Comparison of ENCODE assay signal across 19 cellular contexts in the genomic region with DNA sequence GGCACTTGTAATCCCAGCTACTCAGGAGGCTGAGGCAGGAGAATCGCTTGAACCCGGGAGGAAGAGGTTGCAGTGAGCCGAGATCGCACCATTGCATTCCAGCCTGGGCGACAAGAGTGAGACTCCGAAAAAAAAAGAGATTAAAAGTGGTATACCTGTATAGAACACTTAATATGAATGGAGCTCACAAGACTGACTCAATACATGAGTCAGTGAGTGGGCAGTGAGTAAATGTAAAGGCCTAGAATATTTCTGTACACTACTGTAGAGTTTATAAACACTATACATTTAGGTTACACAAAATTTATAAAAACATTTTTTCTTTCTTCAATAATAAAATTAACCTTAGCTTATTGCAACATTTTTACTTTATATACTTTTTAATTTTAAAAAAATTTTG.
DNase-seq lines count a peak whose midpoint lies in the region; ATAC-seq, FAIRE-seq and TF ChIP-seq lines count a peak whose summit lies in the region.
"Had no signal": no experiment of that assay in that cellular context is flagged by ENCODE, and none has a peak within 500 bp of the region (broad histone marks: within the 10 kb centered on the region; RNA-seq: fewer than 3 reads in every experiment).

No MANE protein-coding gene starts in this region.

- H3K4me3 ChIP-seq in bronchial epithelial cell (ENCODE audit: low read depth, low read length): no peak overlapping the region
- no peak overlapping the region for H3K4me3 ChIP-seq in smooth muscle cell
- H3K4me3 ChIP-seq: BLaER1 treated with 17β-estradiol and CSF1 and Interleukin-3, amounts not matched to agents 10 nM and 100 nM; GM12878; Peyer's patch had no signal

- peaks cover 4 to 6% of the 10 kb centered on the region in 2 donors for H3K9me3 Mint-ChIP-seq in activated T-cell treated with anti-CD3 and anti-CD28 coated beads, Interleukin-2, amount 50 U/mL, for 72 hours
- H3K9me3 Mint-ChIP-seq in activated T-cell treated with anti-CD3 and anti-CD28 coated beads, Interleukin-2, amount 50 U/mL, for 4 hours: peaks cover 6% of the 10 kb centered on the region

- FAIRE-seq in bronchial epithelial cell (lab: Jason Lieb, UNC): no peak
- FAIRE-seq: GM12878, GM18507 had no signal

- peak; percentile 44 to 56 for ATAC-seq in activated T-cell treated with anti-CD3 and anti-CD28 coated beads, Interleukin-2, amount 50 U/mL, for 72 hours (replicated peaks in 1 of 2)
- ATAC-seq in activated T-cell treated with anti-CD3 and anti-CD28 coated beads, Interleukin-2, amount 50 U/mL, for 4 hours: no peak
- ATAC-seq: GM12878, HCT116 had no signal

- no peaks in the 10 kb centered on the region for H3K27me3 Mint-ChIP-seq in activated T-cell treated with anti-CD3 and anti-CD28 coated beads, Interleukin-2, amount 50 U/mL, for 72 hours (ENCODE audit: low read depth)
- H3K27me3 Mint-ChIP-seq in activated T-cell treated with anti-CD3 and anti-CD28 coated beads, Interleukin-2, amount 50 U/mL, for 4 hours (ENCODE audit: low read depth): no peaks in the 10 kb centered on the region

- no peak for DNase-seq in activated T-cell treated with anti-CD3 and anti-CD28 coated beads, Interleukin-2, amount 50 U/mL, for 72 hours
- no peak for DNase-seq in activated T-cell treated with anti-CD3 and anti-CD28 coated beads, Interleukin-2, amount 50 U/mL, for 4 hours
- DNase-seq in RWPE1 (ENCODE audit: low spot score) (peak; percentile 57), bronchial epithelial cell (ENCODE audit: low read depth) (peak; percentile 79), smooth muscle cell (lab: John Stamatoyannopoulos, UW; ENCODE audit: unreplicated experiment) (no peak), NCI-H187 treated with DMSO at 0.1 percent for 48 hours (lab: John Stamatoyannopoulos, UW) (no peak), NCI-H2227 treated with DMSO at 0.1 percent for 48 hours (lab: John Stamatoyannopoulos, UW) (no peak), T1000 (lab: John Stamatoyannopoulos, UW) (no peak)
- DNase-seq: 8988T, DMS153, KG1, NCI-H1092, NCI-H1694, NCI-H774, Peyer's patch had no signal

- peaks cover 5% of the 10 kb centered on the region for H3K4me1 Mint-ChIP-seq in activated T-cell treated with anti-CD3 and anti-CD28 coated beads, Interleukin-2, amount 50 U/mL, for 72 hours (ENCODE audit: low read depth)
- no peaks in the 10 kb centered on the region for H3K4me1 Mint-ChIP-seq in activated T-cell treated with anti-CD3 and anti-CD28 coated beads, Interleukin-2, amount 50 U/mL, for 4 hours (ENCODE audit: low read depth)

- no peaks in the 10 kb centered on the region for H3F3A ChIP-seq in smooth muscle cell (ENCODE audit: low read depth)

- no peak overlapping the region for H3K9ac ChIP-seq in smooth muscle cell (ENCODE audit: low read depth)
- H3K9ac ChIP-seq: BLaER1 treated with 17β-estradiol and CSF1 and Interleukin-3, amounts not matched to agents 10 nM and 100 nM had no signal

- no peaks in the 10 kb centered on the region for H3K79me2 ChIP-seq in smooth muscle cell (ENCODE audit: low read depth)

- no peak for TF ChIP-seq CTCF in RWPE1 (conservative IDR thresholded peaks at IDR 0.05; ENCODE audit: low read depth)
- no peak for TF ChIP-seq CTCF in bronchial epithelial cell (IDR thresholded peaks at IDR 0.05; ENCODE audit: insufficient read depth, low read length, severe bottlenecking)
- no peak for TF ChIP-seq CTCF in smooth muscle cell (IDR thresholded peaks at IDR 0.05; ENCODE audit: borderline replicate concordance, insufficient read depth, poor library complexity, severe bottlenecking)

- H3K27ac Mint-ChIP-seq in activated T-cell treated with anti-CD3 and anti-CD28 coated beads, Interleukin-2, amount 50 U/mL, for 72 hours: no peak overlapping the region

- H3K4me3 Mint-ChIP-seq in activated T-cell treated with anti-CD3 and anti-CD28 coated beads, Interleukin-2, amount 50 U/mL, for 72 hours: no peak overlapping the region
- no peak overlapping the region for H3K4me3 Mint-ChIP-seq in activated T-cell treated with anti-CD3 and anti-CD28 coated beads, Interleukin-2, amount 50 U/mL, for 4 hours

- peak overlapping the region; percentile 19 for H3K4me2 ChIP-seq in smooth muscle cell
- H3K4me2 ChIP-seq: BLaER1 treated with 17β-estradiol and CSF1 and Interleukin-3, amounts not matched to agents 10 nM and 100 nM had no signal

- no peak overlapping the region for H2AFZ ChIP-seq in smooth muscle cell (ENCODE audit: low read depth)

- H3K4me1 ChIP-seq in smooth muscle cell (ENCODE audit: low read depth): no peaks in the 10 kb centered on the region
- H3K4me1 ChIP-seq: Peyer's patch had no signal

- whole genome bisulfite sequencing in smooth muscle cell (ENCODE audit: low lambda C conversion rate): 80% methylated on average over 6 of the region's 6 CpGs

- H3K27ac ChIP-seq in RWPE1 (no peak overlapping the region), smooth muscle cell (ENCODE audit: low read depth) (no peak overlapping the region)
- H3K27ac ChIP-seq: BLaER1 treated with 17β-estradiol and CSF1 and Interleukin-3, amounts not matched to agents 10 nM and 100 nM; Peyer's patch had no signal

- H3K27me3 ChIP-seq in bronchial epithelial cell (ENCODE audit: control insufficient read depth, insufficient read depth, low read length): no peaks in the 10 kb centered on the region
- H3K27me3 ChIP-seq in smooth muscle cell (ENCODE audit: low read depth): no peaks in the 10 kb centered on the region
- H3K27me3 ChIP-seq: BLaER1 treated with 17β-estradiol and CSF1 and Interleukin-3, amounts not matched to agents 10 nM and 100 nM; Peyer's patch had no signal

- CTCF ChIA-PET in RWPE1 (lab: Yijun Ruan, JAX): interaction anchor here (0.6 kb wide), 1 partner anchor 22 kb away, joined by 4 read pairs; no protein-coding TSS in a partner anchor

- no peaks in the 10 kb centered on the region for H3K9me3 ChIP-seq in smooth muscle cell (replicated peaks; ENCODE audit: low read depth)
- H3K9me3 ChIP-seq: Peyer's patch had no signal

- H3K36me3 Mint-ChIP-seq in activated T-cell treated with anti-CD3 and anti-CD28 coated beads, Interleukin-2, amount 50 U/mL, for 72 hours (ENCODE audit: insufficient read depth in 2 of 2): peaks cover 11 to 18% of the 10 kb centered on the region in 2 donors
- peaks cover 60% of the 10 kb centered on the region for H3K36me3 Mint-ChIP-seq in activated T-cell treated with anti-CD3 and anti-CD28 coated beads, Interleukin-2, amount 50 U/mL, for 4 hours (ENCODE audit: insufficient read depth)

- POLR2A ChIA-PET in RWPE1 (lab: Yijun Ruan, JAX; ENCODE audit: low non-redundant PET): no interaction called here

- H4K20me1 ChIP-seq in smooth muscle cell (ENCODE audit: low read depth): no peaks in the 10 kb centered on the region
- H4K20me1 ChIP-seq: BLaER1 treated with 17β-estradiol and CSF1 and Interleukin-3, amounts not matched to agents 10 nM and 100 nM had no signal

- H3K36me3 ChIP-seq in bronchial epithelial cell (ENCODE audit: control insufficient read depth, insufficient read depth, low read length) (no peaks in the 10 kb centered on the region), smooth muscle cell (ENCODE audit: low read depth) (no peaks in the 10 kb centered on the region)
- H3K36me3 ChIP-seq: Peyer's patch had no signal

Comparison
In these comparisons a context has a peak if more than half of its experiments do, and no peak if none do; other contexts are left out.
1. ATAC-seq: peak in activated T-cell treated with anti-CD3 and anti-CD28 coated beads, Interleukin-2, amount 50 U/mL, for 72 hours (2 of 2); none in activated T-cell treated with anti-CD3 and anti-CD28 coated beads, Interleukin-2, amount 50 U/mL, for 4 hours (0 of 2).
2. DNase-seq: peak in RWPE1 (single experiment) and bronchial epithelial cell (single experiment); none in activated T-cell treated with anti-CD3 and anti-CD28 coated beads, Interleukin-2, amount 50 U/mL, for 72 hours (0 of 2), activated T-cell treated with anti-CD3 and anti-CD28 coated beads, Interleukin-2, amount 50 U/mL, for 4 hours (single experiment), smooth muscle cell (single experiment), NCI-H187 treated with DMSO at 0.1 percent for 48 hours (single experiment), NCI-H2227 treated with DMSO at 0.1 percent for 48 hours (single experiment) and T1000 (single experiment).